Comparison of ENCODE assay signal across 11 cellular contexts in genomic region chr5:177432143-177432904, GRCh38. TPM values are rescaled to one million over a fixed set of nuclear protein-coding genes. Genes with fewer than 3 reads are reported as not detected.
A peak's percentile ranks its signal among the peaks of the same experiment; 100 is the strongest.
DNase-seq lines count a peak whose midpoint lies in the region; ATAC-seq lines count a peak whose summit lies in the region.
"Had no signal": no experiment of that assay in that cellular context is flagged by ENCODE, and none has a peak within 500 bp of the region (broad histone marks: within the 10 kb centered on the region; RNA-seq: fewer than 3 reads in every experiment).

No MANE protein-coding gene starts in this region.

- peaks cover 58% of the 10 kb centered on the region for H3K36me3 ChIP-seq in thymus (ENCODE audit: control insufficient read depth, insufficient read depth)

- H3K27ac Mint-ChIP-seq in activated T-helper 2 cell treated with anti-CD3 and anti-CD28 coated beads, Interferon-gamma antibody, Interleukin-2, Interleukin-4, amounts not matched to agents 10 μg/mL and 5 μg/mL and 100 μg/mL, durations not matched to agents 14 hours and 24 hours and 36 hours = peak overlapping the region; percentile 92

- DNase-seq in activated CD4-positive, alpha-beta T cell treated with anti-CD3 and anti-CD28 coated beads for 4 hours = peak; percentile 44 to 49
- no peak for DNase-seq in activated CD4-positive, alpha-beta T cell treated with anti-CD3 and anti-CD28 coated beads, Interleukin-2, amount 50 U/mL, for 1 hour
- DNase-seq in activated T-helper 2 cell treated with anti-CD3 and anti-CD28 coated beads, Interferon-gamma antibody, Interleukin-2, Interleukin-4, amounts not matched to agents 10 μg/mL and 5 μg/mL and 100 μg/mL, durations not matched to agents 14 hours and 24 hours and 36 hours (ENCODE audit: low spot score) = no peak
- DNase-seq in NCI-H2171 treated with DMSO at 0.1 percent for 48 hours (lab: John Stamatoyannopoulos, UW) = no peak
- no peak for DNase-seq in mucosa of gallbladder (ENCODE audit: low spot score)

- peak overlapping the region; percentile 69 for H3K27ac ChIP-seq in layer of hippocampus (ENCODE audit: low read depth, low read length)
- peak overlapping the region; percentile 89 for H3K27ac ChIP-seq in thymus (ENCODE audit: low read depth)
- H3K27ac ChIP-seq: A549 had no signal

- no peak for ATAC-seq in GM18517 (IDR thresholded peaks at IDR 0.05; ENCODE audit: unreplicated experiment)
- ATAC-seq: HCT116 had no signal

- H3K4me3 Mint-ChIP-seq in activated T-helper 2 cell treated with anti-CD3 and anti-CD28 coated beads, Interferon-gamma antibody, Interleukin-2, Interleukin-4, amounts not matched to agents 10 μg/mL and 5 μg/mL and 100 μg/mL, durations not matched to agents 14 hours and 24 hours and 36 hours (ENCODE audit: low read depth) = peak overlapping the region; percentile 77

- peaks cover 58% of the 10 kb centered on the region for H3K4me1 Mint-ChIP-seq in activated T-helper 2 cell treated with anti-CD3 and anti-CD28 coated beads, Interferon-gamma antibody, Interleukin-2, Interleukin-4, amounts not matched to agents 10 μg/mL and 5 μg/mL and 100 μg/mL, durations not matched to agents 14 hours and 24 hours and 36 hours (ENCODE audit: low read depth)

- peaks cover 89% of the 10 kb centered on the region for H3K36me3 Mint-ChIP-seq in activated T-helper 2 cell treated with anti-CD3 and anti-CD28 coated beads, Interferon-gamma antibody, Interleukin-2, Interleukin-4, amounts not matched to agents 10 μg/mL and 5 μg/mL and 100 μg/mL, durations not matched to agents 14 hours and 24 hours and 36 hours (ENCODE audit: low read depth)

- peak overlapping the region; percentile 35 for H3K4me3 ChIP-seq in thymus (ENCODE audit: low read length)
- H3K4me3 ChIP-seq: A549, lung had no signal

- no peaks in the 10 kb centered on the region for H3K27me3 Mint-ChIP-seq in activated T-helper 2 cell treated with anti-CD3 and anti-CD28 coated beads, Interferon-gamma antibody, Interleukin-2, Interleukin-4, amounts not matched to agents 10 μg/mL and 5 μg/mL and 100 μg/mL, durations not matched to agents 14 hours and 24 hours and 36 hours (ENCODE audit: low read depth)

- no peaks in the 10 kb centered on the region for H3K9me3 Mint-ChIP-seq in activated T-helper 2 cell treated with anti-CD3 and anti-CD28 coated beads, Interferon-gamma antibody, Interleukin-2, Interleukin-4, amounts not matched to agents 10 μg/mL and 5 μg/mL and 100 μg/mL, durations not matched to agents 14 hours and 24 hours and 36 hours

- peaks cover 50% of the 10 kb centered on the region for H3K4me1 ChIP-seq in thymus (ENCODE audit: control insufficient read depth, insufficient read depth, low read length)

- no peaks in the 10 kb centered on the region for H3K27me3 ChIP-seq in layer of hippocampus (ENCODE audit: control insufficient read depth, insufficient read depth, low read length)
- no peaks in the 10 kb centered on the region for H3K27me3 ChIP-seq in thymus (ENCODE audit: control insufficient read depth, insufficient read depth)

- no peaks in the 10 kb centered on the region for H3K9me3 ChIP-seq in thymus (ENCODE audit: control insufficient read depth)
- H3K9me3 ChIP-seq: A549 had no signal

- WGBS in thymus = 88% methylated on average over 20 of the region's 20 CpGs

- intact Hi-C loops in activated T-helper 2 cell treated with anti-CD3 and anti-CD28 coated beads, Interferon-gamma antibody, Interleukin-2, Interleukin-4, amounts not matched to agents 10 μg/mL and 5 μg/mL and 100 μg/mL, durations not matched to agents 14 hours and 24 hours and 36 hours (cut with micrococcal nuclease) = no loop called here

RNA-seq across cellular contexts. Expression of gene GRK6, which starts 5.8 kb away (rescaled TPM):
- 131 and 134 TPM in 2 replicates for total RNA-seq in activated T-helper 2 cell treated with anti-CD3 and anti-CD28 coated beads, Interferon-gamma antibody, Interleukin-2, Interleukin-4, amounts not matched to agents 10 μg/mL and 5 μg/mL and 100 μg/mL, durations not matched to agents 14 hours and 24 hours and 36 hours
- polyA plus RNA-seq in thymus = 36.3 TPM
- 39.5 TPM for total RNA-seq in mucosa of gallbladder

RNA-seq across cellular contexts. Expression of gene PRR7, which starts 14.3 kb away (rescaled TPM):
- 12.1 and 13.0 TPM in 2 replicates for total RNA-seq in activated T-helper 2 cell treated with anti-CD3 and anti-CD28 coated beads, Interferon-gamma antibody, Interleukin-2, Interleukin-4, amounts not matched to agents 10 μg/mL and 5 μg/mL and 100 μg/mL, durations not matched to agents 14 hours and 24 hours and 36 hours
- 1.6 TPM for polyA plus RNA-seq in thymus
- total RNA-seq in mucosa of gallbladder = 7.8 TPM

RNA-seq across cellular contexts. Expression of gene F12, which starts 23.0 kb away (rescaled TPM):
- 3.5 and 5.8 TPM in 2 replicates for total RNA-seq in activated T-helper 2 cell treated with anti-CD3 and anti-CD28 coated beads, Interferon-gamma antibody, Interleukin-2, Interleukin-4, amounts not matched to agents 10 μg/mL and 5 μg/mL and 100 μg/mL, durations not matched to agents 14 hours and 24 hours and 36 hours
- 1.2 TPM for polyA plus RNA-seq in thymus
- 15.3 TPM for total RNA-seq in mucosa of gallbladder

RNA-seq across cellular contexts. Expression of gene PFN3, which starts 31.9 kb away (rescaled TPM):
- total RNA-seq in activated T-helper 2 cell treated with anti-CD3 and anti-CD28 coated beads, Interferon-gamma antibody, Interleukin-2, Interleukin-4, amounts not matched to agents 10 μg/mL and 5 μg/mL and 100 μg/mL, durations not matched to agents 14 hours and 24 hours and 36 hours = not detected in 2 replicates
- not detected for polyA plus RNA-seq in thymus
- not detected for total RNA-seq in mucosa of gallbladder
- total RNA-seq: lung had no signal
- polyA plus RNA-seq: A549, lung had no signal

RNA-seq across cellular contexts. Expression of gene DBN1, which starts 41.1 kb away (rescaled TPM):
- 28.7 and 32.9 TPM in 2 replicates for total RNA-seq in activated T-helper 2 cell treated with anti-CD3 and anti-CD28 coated beads, Interferon-gamma antibody, Interleukin-2, Interleukin-4, amounts not matched to agents 10 μg/mL and 5 μg/mL and 100 μg/mL, durations not matched to agents 14 hours and 24 hours and 36 hours
- polyA plus RNA-seq in thymus = 34.3 TPM
- 89.0 TPM for total RNA-seq in mucosa of gallbladder

Comparison
In these comparisons a context has a peak if more than half of its experiments do, and no peak if none do; other contexts are left out.
1. DNase-seq: peak in activated CD4-positive, alpha-beta T cell treated with anti-CD3 and anti-CD28 coated beads for 4 hours (2 of 2); none in activated CD4-positive, alpha-beta T cell treated with anti-CD3 and anti-CD28 coated beads, Interleukin-2, amount 50 U/mL, for 1 hour (single experiment), activated T-helper 2 cell treated with anti-CD3 and anti-CD28 coated beads, Interferon-gamma antibody, Interleukin-2, Interleukin-4, amounts not matched to agents 10 μg/mL and 5 μg/mL and 100 μg/mL, durations not matched to agents 14 hours and 24 hours and 36 hours (single experiment), NCI-H2171 treated with DMSO at 0.1 percent for 48 hours (single experiment) and mucosa of gallbladder (single experiment).